ENCODE assay signal across 14 cellular contexts in the genomic region with DNA sequence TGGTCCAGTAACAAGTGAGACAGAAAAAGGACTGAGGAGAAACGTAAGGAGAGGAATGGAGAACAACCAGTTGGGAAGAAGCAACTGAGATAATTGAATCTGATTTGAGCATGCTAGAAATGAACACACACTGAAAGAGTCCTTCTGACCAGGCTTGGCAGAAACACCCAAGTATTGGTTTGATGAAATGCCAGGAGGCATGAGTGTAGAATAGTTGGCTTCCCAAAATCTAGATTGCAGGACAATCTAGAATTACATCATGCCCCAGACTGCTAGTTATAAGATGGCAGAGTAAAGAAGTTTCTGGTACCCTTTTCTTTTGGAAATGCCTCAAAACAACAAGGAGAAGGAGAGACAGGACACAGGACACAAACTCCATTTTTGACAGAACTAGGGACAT.
"Had no signal": no experiment of that assay in that cellular context is flagged by ENCODE, and none has a peak within 500 bp of the region (broad histone marks: within the 10 kb centered on the region; RNA-seq: fewer than 3 reads in every experiment).

No MANE protein-coding gene starts in this region.

- H3K4me1 Mint-ChIP-seq: activated CD8-positive, alpha-beta memory T cell treated with anti-CD3 and anti-CD28 coated beads, Interleukin-2, amount 10 ng/mL, durations not matched to agents 7 days and 5 days; activated naive CD4-positive, alpha-beta T cell treated with anti-CD3 and anti-CD28 coated beads, Interleukin-2, amount 50 U/mL, for 24 hours; stimulated activated naive CD8-positive, alpha-beta T cell treated with anti-CD3 and anti-CD28 coated beads, Interleukin-15, amount 100 ng/mL, for 72 hours had no signal

- H3K4me3 Mint-ChIP-seq: activated CD8-positive, alpha-beta memory T cell treated with anti-CD3 and anti-CD28 coated beads, Interleukin-2, amount 10 ng/mL, durations not matched to agents 7 days and 5 days; activated naive CD4-positive, alpha-beta T cell treated with anti-CD3 and anti-CD28 coated beads, Interleukin-2, amount 50 U/mL, for 24 hours; activated T-cell treated with anti-CD3 and anti-CD28 coated beads, Interleukin-2, amount 50 U/mL, for 24 hours; stimulated activated naive CD8-positive, alpha-beta T cell treated with anti-CD3 and anti-CD28 coated beads, Interleukin-15, amount 100 ng/mL, for 72 hours had no signal

- ATAC-seq: activated CD8-positive, alpha-beta memory T cell treated with anti-CD3 and anti-CD28 coated beads, Interleukin-2, amount 10 ng/mL, durations not matched to agents 7 days and 5 days; stimulated activated naive CD8-positive, alpha-beta T cell treated with anti-CD3 and anti-CD28 coated beads, Interleukin-15, amount 100 ng/mL, for 72 hours had no signal

- H3K4me3 ChIP-seq: cardiac muscle cell, esophagus squamous epithelium, hepatocyte, sigmoid colon had no signal

- H3K27ac Mint-ChIP-seq: activated CD8-positive, alpha-beta memory T cell treated with anti-CD3 and anti-CD28 coated beads, Interleukin-2, amount 10 ng/mL, durations not matched to agents 7 days and 5 days; activated naive CD4-positive, alpha-beta T cell treated with anti-CD3 and anti-CD28 coated beads, Interleukin-2, amount 50 U/mL, for 24 hours; activated T-cell treated with anti-CD3 and anti-CD28 coated beads, Interleukin-2, amount 50 U/mL, for 24 hours; stimulated activated naive CD8-positive, alpha-beta T cell treated with anti-CD3 and anti-CD28 coated beads, Interleukin-15, amount 100 ng/mL, for 72 hours had no signal

- H3K27me3 Mint-ChIP-seq: activated CD8-positive, alpha-beta memory T cell treated with anti-CD3 and anti-CD28 coated beads, Interleukin-2, amount 10 ng/mL, durations not matched to agents 7 days and 5 days; activated naive CD4-positive, alpha-beta T cell treated with anti-CD3 and anti-CD28 coated beads, Interleukin-2, amount 50 U/mL, for 24 hours; activated T-cell treated with anti-CD3 and anti-CD28 coated beads, Interleukin-2, amount 50 U/mL, for 24 hours; stimulated activated naive CD8-positive, alpha-beta T cell treated with anti-CD3 and anti-CD28 coated beads, Interleukin-15, amount 100 ng/mL, for 72 hours had no signal

- H3K36me3 ChIP-seq: cardiac muscle cell, esophagus squamous epithelium, sigmoid colon had no signal

- H3K27me3 ChIP-seq: cardiac muscle cell, esophagus squamous epithelium, hepatocyte, sigmoid colon had no signal

- H3K9me3 ChIP-seq: esophagus squamous epithelium, sigmoid colon had no signal

- H3K4me1 ChIP-seq: sigmoid colon had no signal

- H3K79me2 ChIP-seq: hepatocyte had no signal

- H3K36me3 Mint-ChIP-seq: activated CD8-positive, alpha-beta memory T cell treated with anti-CD3 and anti-CD28 coated beads, Interleukin-2, amount 10 ng/mL, durations not matched to agents 7 days and 5 days had no signal

- H2AFZ ChIP-seq: hepatocyte had no signal

- H3K4me2 ChIP-seq: hepatocyte had no signal

- DNase-seq: activated CD4-positive, alpha-beta T cell treated with anti-CD3 and anti-CD28 coated beads, Interleukin-2, amount 50 U/mL, for 4 hours; activated CD8-positive, alpha-beta memory T cell treated with anti-CD3 and anti-CD28 coated beads, Interleukin-2, amount 10 ng/mL, durations not matched to agents 7 days and 5 days; activated effector memory CD4-positive, alpha-beta T cell treated with Interleukin-2 at 50 U/mL for 16 hours; activated T-cell treated with anti-CD3 and anti-CD28 coated beads, Interleukin-2, amount 50 U/mL, for 24 hours; amygdala; esophagus squamous epithelium; mesendoderm; sigmoid colon; stimulated activated CD4-positive, alpha-beta T cell treated with anti-CD3 and anti-CD28 coated beads, Interleukin-4, amount 100 ng/mL, for 1 hour; stimulated activated naive CD8-positive, alpha-beta T cell treated with anti-CD3 and anti-CD28 coated beads, Interleukin-15, amount 100 ng/mL, for 72 hours; T-helper 2 cell had no signal

- H3K27ac ChIP-seq: cardiac muscle cell, esophagus squamous epithelium, hepatocyte, sigmoid colon had no signal
